Comparison of ENCODE assay signal across 9 cellular contexts in genomic region chr19:45883881-45884681, GRCh38.
DNase-seq lines count a peak whose midpoint lies in the region; ATAC-seq and TF ChIP-seq lines count a peak whose summit lies in the region.
"Had no signal": no experiment of that assay in that cellular context is flagged by ENCODE, and none has a peak within 500 bp of the region (broad histone marks: within the 10 kb centered on the region; RNA-seq: fewer than 3 reads in every experiment).

No MANE protein-coding gene starts in this region.

- DNase-seq in stimulated activated naive CD8-positive, alpha-beta T cell treated with anti-CD3 and anti-CD28 coated beads, Interleukin-15, Interleukin-2, amounts not matched to agents 100 U/mL and 50 U/mL, for 24 hours = no peak
- no peak for DNase-seq in astrocyte of the cerebellum (ENCODE audit: low read depth)
- no peak for DNase-seq in KBM-7
- no peak for DNase-seq in NCI-H1694 (lab: John Stamatoyannopoulos, UW)

- H3K4me1 ChIP-seq in mucosa of stomach (ENCODE audit: control insufficient read depth, insufficient read depth, low read length) = peaks cover 54% of the 10 kb centered on the region

- H3K27me3 ChIP-seq in mucosa of stomach (ENCODE audit: control insufficient read depth, insufficient read depth, low read length) = no peaks in the 10 kb centered on the region
- H3K27me3 ChIP-seq: uterus had no signal

- no peaks in the 10 kb centered on the region for H3K27me3 Mint-ChIP-seq in stimulated activated naive CD8-positive, alpha-beta T cell treated with anti-CD3 and anti-CD28 coated beads, Interleukin-15, Interleukin-2, amounts not matched to agents 100 ng/mL and 50 ng/mL, for 24 hours

- peak overlapping the region; percentile 63 for H3K9ac ChIP-seq in mucosa of stomach (ENCODE audit: low read length)

- H3K36me3 ChIP-seq in mucosa of stomach (ENCODE audit: control insufficient read depth, insufficient read depth, low read length) = no peaks in the 10 kb centered on the region
- H3K36me3 ChIP-seq: uterus had no signal

- ATAC-seq in stimulated activated naive CD8-positive, alpha-beta T cell treated with anti-CD3 and anti-CD28 coated beads, Interleukin-15, Interleukin-2, amounts not matched to agents 100 U/mL and 50 U/mL, for 24 hours = no peak
- ATAC-seq in GM18517 (IDR thresholded peaks at IDR 0.05; ENCODE audit: unreplicated experiment) (no peak), HG03442 (IDR thresholded peaks at IDR 0.05; ENCODE audit: unreplicated experiment) (no peak)

- no peaks in the 10 kb centered on the region for H3K36me3 Mint-ChIP-seq in stimulated activated naive CD8-positive, alpha-beta T cell treated with anti-CD3 and anti-CD28 coated beads, Interleukin-15, Interleukin-2, amounts not matched to agents 100 ng/mL and 50 ng/mL, for 24 hours (ENCODE audit: low read depth)

- H3K9me3 Mint-ChIP-seq in stimulated activated naive CD8-positive, alpha-beta T cell treated with anti-CD3 and anti-CD28 coated beads, Interleukin-15, Interleukin-2, amounts not matched to agents 100 ng/mL and 50 ng/mL, for 24 hours = no peaks in the 10 kb centered on the region

- H3K4me3 Mint-ChIP-seq in stimulated activated naive CD8-positive, alpha-beta T cell treated with anti-CD3 and anti-CD28 coated beads, Interleukin-15, Interleukin-2, amounts not matched to agents 100 ng/mL and 50 ng/mL, for 24 hours = peak overlapping the region; percentile 81

- in situ Hi-C loops in astrocyte of the cerebellum (cut with HindIII; ENCODE audit: low sequenced_read_pairs) = no loop called here
- in situ Hi-C loops in KBM-7 (cut with MboI; ENCODE audit: low pct_unique_long_range_greater_than_20kb, low sequenced_read_pairs) = no loop called here

- H3K4me3 ChIP-seq in astrocyte of the cerebellum (ENCODE audit: low read depth, low read length) (peak overlapping the region; percentile 3), mucosa of stomach (ENCODE audit: low read length) (peak overlapping the region; percentile 16)

- TF ChIP-seq CTCF in astrocyte of the cerebellum (IDR thresholded peaks at IDR 0.05; ENCODE audit: low read depth, low read length, missing control alignments) = no peak

- H3K9me3 ChIP-seq in mucosa of stomach (ENCODE audit: control insufficient read depth, low read length) = no peaks in the 10 kb centered on the region
- H3K9me3 ChIP-seq: uterus had no signal

- peaks cover 36% of the 10 kb centered on the region for H3K4me1 Mint-ChIP-seq in stimulated activated naive CD8-positive, alpha-beta T cell treated with anti-CD3 and anti-CD28 coated beads, Interleukin-15, Interleukin-2, amounts not matched to agents 100 ng/mL and 50 ng/mL, for 24 hours (ENCODE audit: low read depth)

- no peak overlapping the region for H3K27ac Mint-ChIP-seq in stimulated activated naive CD8-positive, alpha-beta T cell treated with anti-CD3 and anti-CD28 coated beads, Interleukin-15, Interleukin-2, amounts not matched to agents 100 ng/mL and 50 ng/mL, for 24 hours
